1 cellular context compared by ENCODE assay signal in the genomic region with DNA sequence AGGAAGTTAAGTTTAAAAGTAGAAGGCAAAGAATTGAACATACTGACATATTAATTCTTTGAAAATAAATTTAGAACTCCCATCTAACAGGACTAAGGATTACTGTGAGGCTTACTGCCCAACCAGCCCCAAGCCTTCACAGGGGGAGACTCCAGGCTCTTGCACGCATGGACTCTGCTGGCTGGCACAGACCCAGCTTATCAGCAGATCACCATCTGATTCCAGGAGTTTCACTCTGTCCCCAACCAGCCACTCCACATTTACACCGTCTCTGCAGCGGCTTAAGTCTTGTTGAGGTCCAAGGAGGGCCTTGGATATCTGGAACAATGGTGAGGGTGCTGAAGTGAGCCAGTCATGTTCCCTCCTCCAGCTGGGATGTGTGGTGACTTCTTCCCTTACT.
TF ChIP-seq lines count a peak whose summit lies in the region.

No MANE protein-coding gene starts in this region.

TF ChIP-seq in H1, 55 proteins besides CTCF, POLR2A, EP300 and RAD21:
- no peak for TF ChIP-seq RNF2 (IDR thresholded peaks at IDR 0.05; ENCODE audit: borderline replicate concordance, low read depth, low read length, missing control alignments, poor library complexity, severe bottlenecking)
- no peak for TF ChIP-seq SP1 (IDR thresholded peaks at IDR 0.05; ENCODE audit: low read depth, low read length)
- no peak for TF ChIP-seq ASH2L (IDR thresholded peaks at IDR 0.05; ENCODE audit: low read length)
- no peak for TF ChIP-seq YY1 (IDR thresholded peaks at IDR 0.05; ENCODE audit: low read depth, low read length)
- TF ChIP-seq SAP30 (IDR thresholded peaks at IDR 0.05; ENCODE audit: insufficient read depth, insufficient replicate concordance, low read length), result no peak
- TF ChIP-seq BCL11A (IDR thresholded peaks at IDR 0.05; ENCODE audit: low read depth in 2 of 2, low read length in 2 of 2), result no peak
